ENCODE assay signal across 14 cellular contexts in genomic region chr18:58338961-58339722, GRCh38.
DNase-seq lines count a peak whose midpoint lies in the region; ATAC-seq and TF ChIP-seq lines count a peak whose summit lies in the region.
"Had no signal": no experiment of that assay in that cellular context is flagged by ENCODE, and none has a peak within 500 bp of the region (broad histone marks: within the 10 kb centered on the region; RNA-seq: fewer than 3 reads in every experiment).

No MANE protein-coding gene starts in this region.

- no peak overlapping the region for H3K27ac ChIP-seq in RWPE1
- H3K27ac ChIP-seq: GM23248, KMS-11, right lobe of liver had no signal

- POLR2A ChIA-PET in RWPE1 (lab: Yijun Ruan, JAX; ENCODE audit: low non-redundant PET) = no interaction called here

- intact Hi-C loops in left ventricle myocardium superior (cut with micrococcal nuclease) = no loop called here
- intact Hi-C loops in cardiac septum (cut with DNase I) = loop anchor here (10.0 kb wide), 1 partner anchor 156 kb away; no protein-coding TSS in a partner anchor
- intact Hi-C loops in posterior cingulate gyrus (cut with DNase I) = no loop called here

- peak; percentile 6 for ATAC-seq in left ventricle myocardium superior

- TF ChIP-seq CTCF in RWPE1 (conservative IDR thresholded peaks at IDR 0.05; ENCODE audit: low read depth) = no peak

- DNase-seq in left ventricle myocardium superior (no peak), cardiac septum (ENCODE audit: low spot score) (no peak), dermis blood vessel endothelial cell (peak; percentile 78), kidney tubule cell (ENCODE audit: low spot score) (peak; percentile 16), posterior cingulate gyrus (no peak), RWPE1 (ENCODE audit: low spot score) (no peak), NCI-H2171 (lab: John Stamatoyannopoulos, UW) (no peak)
- no peak for DNase-seq in activated CD4-positive, alpha-beta T cell treated with anti-CD3 and anti-CD28 coated beads for 4 hours
- DNase-seq: activated CD4-positive, alpha-beta memory T cell treated with anti-CD3 and anti-CD28 coated beads, Interleukin-2, amount 10 ng/mL, durations not matched to agents 7 days and 5 days; activated naive CD8-positive, alpha-beta T cell treated with anti-CD3 and anti-CD28 coated beads for 36 hours; GM23248; NCI-H774; right lobe of liver had no signal

- CTCF ChIA-PET in RWPE1 (lab: Yijun Ruan, JAX) = no interaction called here

Comparison
In these comparisons a context has a peak if more than half of its experiments do, and no peak if none do; other contexts are left out.
1. DNase-seq: peak in dermis blood vessel endothelial cell (single experiment) and kidney tubule cell (single experiment); none in left ventricle myocardium superior (single experiment), cardiac septum (single experiment), posterior cingulate gyrus (0 of 10), RWPE1 (single experiment), NCI-H2171 (single experiment) and activated CD4-positive, alpha-beta T cell treated with anti-CD3 and anti-CD28 coated beads for 4 hours (0 of 2).